In the genomic region with DNA sequence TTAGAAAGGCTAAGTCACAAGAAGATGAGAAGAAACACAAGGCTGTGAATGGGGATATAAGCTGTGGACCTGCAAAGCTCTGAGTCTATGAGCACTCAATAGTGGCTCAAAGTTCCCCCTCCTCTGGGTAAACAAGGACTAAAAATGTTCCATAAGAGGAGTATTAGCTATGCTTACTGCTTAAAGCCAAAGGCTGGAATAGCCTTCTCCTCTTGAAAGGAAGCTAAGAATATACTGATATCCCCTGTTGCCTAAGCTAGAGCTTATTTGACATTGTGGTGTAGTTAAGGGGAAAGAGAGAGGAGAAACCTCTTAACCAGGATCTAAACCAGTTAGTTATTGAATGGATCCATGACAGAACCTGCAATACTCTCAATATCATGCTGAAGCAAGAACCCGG, we compare ENCODE assay signal across 14 cellular contexts. TPM values are rescaled to one million over a fixed set of nuclear protein-coding genes. Genes with fewer than 3 reads are reported as not detected.
DNase-seq lines count a peak whose midpoint lies in the region; ATAC-seq, FAIRE-seq and TF ChIP-seq lines count a peak whose summit lies in the region.
"Had no signal": no experiment of that assay in that cellular context is flagged by ENCODE, and none has a peak within 500 bp of the region (broad histone marks: within the 10 kb centered on the region; RNA-seq: fewer than 3 reads in every experiment).

No MANE protein-coding gene starts in this region.

- H3K27me3 ChIP-seq in CD4-positive, alpha-beta memory T cell (ENCODE audit: insufficient read depth, low read length), result no peaks in the 10 kb centered on the region
- H3K27me3 ChIP-seq in esophagus squamous epithelium, result no peaks in the 10 kb centered on the region
- H3K27me3 ChIP-seq: BLaER1 had no signal

- no peak overlapping the region for H3K4me3 ChIP-seq in CD4-positive, alpha-beta memory T cell (ENCODE audit: low read length in 2 of 2)
- no peak overlapping the region for H3K4me3 ChIP-seq in esophagus squamous epithelium
- H3K4me3 ChIP-seq: BLaER1 had no signal

- H3K27ac ChIP-seq in CD4-positive, alpha-beta memory T cell (ENCODE audit: low read depth, low read length), result no peak overlapping the region
- no peak overlapping the region for H3K27ac ChIP-seq in esophagus squamous epithelium
- H3K27ac ChIP-seq: BLaER1 had no signal

- CTCF ChIA-PET in CD4-positive, alpha-beta memory T cell (lab: Charles Lee; ENCODE audit: partially characterized antibody), result interaction anchor here (1.2 kb wide), 1 partner anchor 12 kb away, joined by 3 read pairs; no protein-coding TSS in a partner anchor

- H3K4me1 Mint-ChIP-seq in activated naive CD8-positive, alpha-beta T cell (ENCODE audit: low read depth), result peaks cover 80% of the 10 kb centered on the region
- peaks cover 64% of the 10 kb centered on the region for H3K4me1 Mint-ChIP-seq in activated naive CD8-positive, alpha-beta T cell treated with anti-CD3 and anti-CD28 coated beads, Interleukin-2, amount 50 U/mL, for 24 hours
- H3K4me1 Mint-ChIP-seq in CD4-positive, alpha-beta memory T cell, result peaks cover 54 to 84% (median 68%) of the 10 kb centered on the region in 4 donors
- H3K4me1 Mint-ChIP-seq in nephron progenitor cell, result peaks cover 18% of the 10 kb centered on the region

- H3K4me1 ChIP-seq in CD4-positive, alpha-beta memory T cell (ENCODE audit: insufficient read depth, low read length), result peaks cover 69% of the 10 kb centered on the region
- H3K4me1 ChIP-seq in esophagus squamous epithelium, result peaks cover 0 to 69% (median 16%) of the 10 kb centered on the region in 3 donors

- TF ChIP-seq CTCF in nephron progenitor cell (IDR thresholded peaks at IDR 0.05), result no peak
- TF ChIP-seq CTCF in esophagus squamous epithelium (IDR thresholded peaks at IDR 0.05), result no peak

- WGBS in esophagus squamous epithelium, 2 donors, result 90 to 96% methylated on average over 1 of the region's 1 CpG

- H3K9me3 ChIP-seq in CD4-positive, alpha-beta memory T cell (ENCODE audit: control insufficient read depth in 1 of 2, low read length in 2 of 2), result no peaks in the 10 kb centered on the region
- no peaks in the 10 kb centered on the region for H3K9me3 ChIP-seq in esophagus squamous epithelium
- H3K9me3 ChIP-seq: BLaER1 had no signal

- no peaks in the 10 kb centered on the region for H3K27me3 Mint-ChIP-seq in activated naive CD8-positive, alpha-beta T cell
- no peaks in the 10 kb centered on the region for H3K27me3 Mint-ChIP-seq in activated naive CD8-positive, alpha-beta T cell treated with anti-CD3 and anti-CD28 coated beads, Interleukin-2, amount 50 U/mL, for 24 hours
- H3K27me3 Mint-ChIP-seq in CD4-positive, alpha-beta memory T cell, result no peaks in the 10 kb centered on the region
- H3K27me3 Mint-ChIP-seq in nephron progenitor cell (ENCODE audit: low read depth, poor library complexity), result no peaks in the 10 kb centered on the region
- H3K27me3 Mint-ChIP-seq: CD8-positive, alpha-beta memory T cell had no signal

- peaks cover 3% of the 10 kb centered on the region for H3K36me3 Mint-ChIP-seq in activated naive CD8-positive, alpha-beta T cell
- H3K36me3 Mint-ChIP-seq in activated naive CD8-positive, alpha-beta T cell treated with anti-CD3 and anti-CD28 coated beads, Interleukin-2, amount 50 U/mL, for 24 hours (ENCODE audit: low read depth), result peaks cover 3% of the 10 kb centered on the region
- H3K36me3 Mint-ChIP-seq in CD4-positive, alpha-beta memory T cell, result peaks cover 7 to 11% of the 10 kb centered on the region in 2 donors
- peaks cover 14% of the 10 kb centered on the region for H3K36me3 Mint-ChIP-seq in nephron progenitor cell (ENCODE audit: low read depth)

- peak; percentile 72 for FAIRE-seq in H54 (lab: Jason Lieb, UNC)

- no peak for ATAC-seq in activated naive CD8-positive, alpha-beta T cell treated with anti-CD3 and anti-CD28 coated beads, Interleukin-2, amount 50 U/mL, for 24 hours

- H3K4me3 Mint-ChIP-seq in activated naive CD8-positive, alpha-beta T cell, result peak overlapping the region; percentile 40
- no peak overlapping the region for H3K4me3 Mint-ChIP-seq in activated naive CD8-positive, alpha-beta T cell treated with anti-CD3 and anti-CD28 coated beads, Interleukin-2, amount 50 U/mL, for 24 hours
- H3K4me3 Mint-ChIP-seq in CD4-positive, alpha-beta memory T cell, result peak overlapping the region in 4 of 8 donors; percentile 10 to 37 (median 15)
- H3K4me3 Mint-ChIP-seq in nephron progenitor cell, result no peak overlapping the region

- no peaks in the 10 kb centered on the region for H3K9me3 Mint-ChIP-seq in activated naive CD8-positive, alpha-beta T cell (ENCODE audit: low read depth)
- H3K9me3 Mint-ChIP-seq in activated naive CD8-positive, alpha-beta T cell treated with anti-CD3 and anti-CD28 coated beads, Interleukin-2, amount 50 U/mL, for 24 hours, result no peaks in the 10 kb centered on the region
- H3K9me3 Mint-ChIP-seq in CD4-positive, alpha-beta memory T cell, result no peaks in the 10 kb centered on the region
- H3K9me3 Mint-ChIP-seq in nephron progenitor cell, result peaks cover 25% of the 10 kb centered on the region
- H3K9me3 Mint-ChIP-seq: CD8-positive, alpha-beta memory T cell had no signal

- DNase-seq in activated naive CD8-positive, alpha-beta T cell treated with anti-CD3 and anti-CD28 coated beads, Interleukin-2, amount 50 U/mL, for 24 hours, result no peak
- DNase-seq in CD4-positive, alpha-beta memory T cell, result no peak
- no peak for DNase-seq in H54 (ENCODE audit: insufficient read length, low spot score)
- DNase-seq in nephron progenitor cell, result no peak
- no peak for DNase-seq in esophagus squamous epithelium (lab: John Stamatoyannopoulos, UW)
- DNase-seq in NOMO-1 treated with dmso at 0.1 percent for 144 hours (lab: John Stamatoyannopoulos, UW; ENCODE audit: unreplicated experiment), result no peak
- DNase-seq: CD8-positive, alpha-beta memory T cell; DMS79; KBM-7; MV-4-11; NCI-H1694 treated with DMSO at 0.1 percent for 48 hours; SIG-M5 had no signal

- POLR2A ChIA-PET in CD4-positive, alpha-beta memory T cell (lab: Charles Lee; ENCODE audit: partially characterized antibody), result interaction anchor here (0.8 to 1.9 kb wide), 4 partner anchors 20 to 51 kb away, joined by 3 to 5 read pairs (median 3); partner anchors contain the start of gene RANBP9

- intact Hi-C loops in CD4-positive, alpha-beta memory T cell (cut with micrococcal nuclease), result loop anchor here (5.0 kb wide), 1 partner anchor 36 kb away; no protein-coding TSS in a partner anchor
- intact Hi-C loops in esophagus squamous epithelium (cut with DNase I), result no loop called here

- H3K36me3 ChIP-seq in CD4-positive, alpha-beta memory T cell (ENCODE audit: insufficient read depth, low read length), result no peaks in the 10 kb centered on the region
- H3K36me3 ChIP-seq in esophagus squamous epithelium, result peaks cover 0 to 12% (median 0%) of the 10 kb centered on the region in 3 donors

- H3K27ac Mint-ChIP-seq in activated naive CD8-positive, alpha-beta T cell, result peak overlapping the region; percentile 24
- H3K27ac Mint-ChIP-seq in activated naive CD8-positive, alpha-beta T cell treated with anti-CD3 and anti-CD28 coated beads, Interleukin-2, amount 50 U/mL, for 24 hours, result no peak overlapping the region
- peak overlapping the region in 4 of 7 donors; percentile 3 to 71 (median 18) for H3K27ac Mint-ChIP-seq in CD4-positive, alpha-beta memory T cell
- H3K27ac Mint-ChIP-seq in nephron progenitor cell, result peak overlapping the region; percentile 5

- TF ChIP-seq POLR2A in H54 (IDR thresholded peaks at IDR 0.05; ENCODE audit: low read depth, low read length) (no peak), esophagus squamous epithelium (IDR thresholded peaks at IDR 0.05) (no peak)

RNA-seq across cellular contexts. Expression of gene NOL7, which starts 45.8 kb away (rescaled TPM):
- 10 to 100 TPM; 62.1 to 69.1 TPM for total RNA-seq in CD4-positive, alpha-beta memory T cell
- 100 to 1,000 TPM; 118 to 137 TPM for polyA plus RNA-seq in CD4-positive, alpha-beta memory T cell
- 100 to 1,000 TPM in 2 of 4 donors, 10 to 100 TPM in 2; 75.8 to 106 (median 92.4) TPM for total RNA-seq in esophagus squamous epithelium

RNA-seq across cellular contexts. Expression of gene RANBP9, which starts 50.7 kb away (rescaled TPM):
- 10 to 100 TPM; 51.1 to 52.9 TPM for total RNA-seq in CD4-positive, alpha-beta memory T cell
- 1 to 10 TPM; 3.4 to 8.8 TPM for polyA plus RNA-seq in CD4-positive, alpha-beta memory T cell
- total RNA-seq in esophagus squamous epithelium, result 10 to 100 TPM; 32.9 to 69.6 (median 63.3) TPM
